In the genomic region with DNA sequence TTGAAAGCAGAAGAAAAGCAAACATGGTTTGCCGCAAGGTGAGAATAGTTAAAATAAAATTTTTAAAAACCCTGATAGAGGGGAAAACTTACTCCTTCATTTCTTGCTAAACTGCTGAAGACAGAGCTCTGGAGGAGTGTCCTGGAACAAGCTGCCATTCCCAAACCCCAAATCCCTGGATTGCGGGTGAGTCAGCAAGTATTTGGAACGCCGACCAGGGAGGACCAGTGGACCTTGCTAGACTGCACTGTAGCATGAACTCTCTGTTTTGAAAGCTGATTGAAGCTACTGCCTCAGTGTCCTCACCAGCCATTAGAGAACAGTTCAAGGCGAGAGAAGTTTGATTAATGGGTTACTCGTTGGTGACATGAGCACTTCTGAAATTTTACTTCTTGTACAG, we compare ENCODE assay signal across 25 cellular contexts.
A peak's percentile ranks its signal among the peaks of the same experiment; 100 is the strongest.
DNase-seq lines count a peak whose midpoint lies in the region; ATAC-seq and TF ChIP-seq lines count a peak whose summit lies in the region.
"Had no signal": no experiment of that assay in that cellular context is flagged by ENCODE, and none has a peak within 500 bp of the region (broad histone marks: within the 10 kb centered on the region; RNA-seq: fewer than 3 reads in every experiment).

No MANE protein-coding gene starts in this region.

- TF ChIP-seq CTCF in upper lobe of right lung (IDR thresholded peaks at IDR 0.05) (no peak), PC-9 (conservative IDR thresholded peaks at IDR 0.05) (no peak)

- CTCF ChIA-PET in PC-9 (lab: Charles Lee), result no interaction called here

- H3F3A ChIP-seq in PC-9 (ENCODE audit: insufficient read depth, low read depth), result no peaks in the 10 kb centered on the region; the same call in 1 of the 2 replicates

- BruUV-seq in PC-9 (replicated peaks; lab: Mats Ljungman, UMichigan), result no TSS peak

- H3K36me3 ChIP-seq in upper lobe of right lung, result no peaks in the 10 kb centered on the region
- H3K36me3 ChIP-seq in PC-9 (ENCODE audit: low read depth), result no peaks in the 10 kb centered on the region
- H3K36me3 ChIP-seq: adrenal gland had no signal

- H3K9me2 ChIP-seq in PC-9 (ENCODE audit: insufficient read depth), result no peaks in the 10 kb centered on the region

- POLR2A ChIA-PET in PC-9 (lab: Charles Lee; ENCODE audit: unreplicated experiment), result no interaction called here

- peak; percentile 54 for DNase-seq in AG20443 (ENCODE audit: low spot score)
- peak; percentile 67 for DNase-seq in RPMI7951 (ENCODE audit: low read depth)
- peak; percentile 66 for DNase-seq in Right ventricle myocardium superior
- DNase-seq in renal cortical epithelial cell (ENCODE audit: low read depth), result peak; percentile 21
- DNase-seq in upper lobe of right lung, result no peak
- DNase-seq in PC-9, result no peak
- DNase-seq in NCI-H345 treated with DMSO at 0.1 percent for 48 hours (lab: John Stamatoyannopoulos, UW; ENCODE audit: unreplicated experiment), result no peak
- DNase-seq in epidermal melanocyte (ENCODE audit: insufficient read length, low spot score), result no peak
- DNase-seq: ACHN; activated B cell treated with CpG ODN at 0.5 μM for 24 hours; activated CD4-positive, alpha-beta memory T cell treated with anti-CD3 and anti-CD28 coated beads for 36 hours; activated T-cell treated with anti-CD3 and anti-CD28 coated beads for 4 hours; adrenal gland; central memory CD4-positive, alpha-beta T cell; dorsolateral prefrontal cortex; foreskin melanocyte; mammary epithelial cell; NCI-H1436; NCI-H510A treated with DMSO at 0.1 percent for 48 hours; occipital lobe; retina; stimulated activated naive CD8-positive, alpha-beta T cell treated with anti-CD3 and anti-CD28 coated beads, Interleukin-15, amount 100 ng/mL, for 72 hours; T1000 had no signal

- H3K4me2 ChIP-seq in PC-9, result no peak overlapping the region

- H2AFZ ChIP-seq in PC-9, result no peak overlapping the region

- no peaks in the 10 kb centered on the region for H3K9me3 ChIP-seq in upper lobe of right lung
- H3K9me3 ChIP-seq in PC-9 (ENCODE audit: insufficient read depth, low read depth), result no peaks in the 10 kb centered on the region
- H3K9me3 ChIP-seq: adrenal gland had no signal

- H3K79me2 ChIP-seq in PC-9 (ENCODE audit: low read depth), result no peaks in the 10 kb centered on the region

- H3K27ac ChIP-seq in upper lobe of right lung (no peak overlapping the region), PC-9 (no peak overlapping the region)
- H3K27ac ChIP-seq: adrenal gland, C4-2B, RWPE1 had no signal

- H3K27me3 ChIP-seq in upper lobe of right lung, result no peaks in the 10 kb centered on the region
- no peaks in the 10 kb centered on the region for H3K27me3 ChIP-seq in PC-9 (ENCODE audit: insufficient read depth, low read depth)
- H3K27me3 ChIP-seq: adrenal gland, dorsolateral prefrontal cortex had no signal

- no peaks in the 10 kb centered on the region for H4K20me1 ChIP-seq in PC-9 (ENCODE audit: insufficient read depth)

- no peak overlapping the region for H3K4me3 ChIP-seq in upper lobe of right lung
- no peak overlapping the region for H3K4me3 ChIP-seq in PC-9
- H3K4me3 ChIP-seq: adrenal gland, dorsolateral prefrontal cortex had no signal

- H3K4me1 ChIP-seq in upper lobe of right lung (no peaks in the 10 kb centered on the region), PC-9 (replicated peaks; ENCODE audit: insufficient read depth) (no peaks in the 10 kb centered on the region)

- intact Hi-C loops in Right ventricle myocardium superior (cut with DNase I) (loop anchor here (10.0 kb wide), 2 partner anchors 342 to 602 kb away; no protein-coding TSS in a partner anchor), upper lobe of right lung (cut with DNase I) (no loop called here), PC-9 (cut with micrococcal nuclease; ENCODE audit: unreplicated experiment) (no loop called here)

- ATAC-seq in Right ventricle myocardium superior (ENCODE audit: poor library complexity) (peak; percentile 54), upper lobe of right lung (no peak)
- ATAC-seq: stimulated activated naive CD8-positive, alpha-beta T cell treated with anti-CD3 and anti-CD28 coated beads, Interleukin-15, amount 100 ng/mL, for 72 hours had no signal

Comparison
In these comparisons a context has a peak if more than half of its experiments do, and no peak if none do; other contexts are left out.
1. DNase-seq: peak in AG20443 (single experiment), RPMI7951 (single experiment), Right ventricle myocardium superior (single experiment) and renal cortical epithelial cell (single experiment); none in upper lobe of right lung (single experiment), PC-9 (0 of 2), NCI-H345 treated with DMSO at 0.1 percent for 48 hours (single experiment) and epidermal melanocyte (single experiment).